17 cellular contexts compared by ENCODE assay signal in the genomic region with DNA sequence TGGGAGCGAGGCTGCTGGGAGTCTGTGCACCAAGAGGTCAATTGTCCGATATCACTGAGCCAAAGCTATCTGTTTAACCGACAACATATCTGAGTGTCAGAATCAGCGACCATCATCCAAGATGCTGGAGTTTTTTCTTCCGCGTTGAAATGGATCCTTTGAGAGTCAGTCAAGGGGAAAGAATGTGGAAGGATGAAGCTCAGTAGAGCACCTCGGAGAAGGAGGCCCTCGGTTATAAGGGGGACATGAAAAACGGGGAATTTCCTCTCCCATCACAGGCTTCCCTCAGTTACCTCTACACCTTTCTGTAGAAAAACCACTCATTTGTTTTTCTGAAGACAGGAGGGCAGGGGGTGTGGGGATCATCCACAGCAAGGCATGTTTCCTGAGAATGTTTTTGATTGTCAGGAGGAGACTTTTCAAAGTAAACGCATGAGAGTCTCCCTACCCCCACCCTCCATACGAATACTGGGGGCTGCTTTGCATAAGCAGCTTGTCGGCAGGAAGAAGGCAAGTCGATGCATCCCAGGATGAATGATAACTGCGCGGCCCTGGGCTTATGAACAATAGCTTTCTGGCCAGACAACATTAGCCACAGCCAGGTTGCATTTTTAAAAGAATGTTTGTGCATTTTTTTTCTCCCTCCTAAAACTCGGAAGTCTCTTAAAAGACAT.
"Had no signal": no experiment of that assay in that cellular context is flagged by ENCODE, and none has a peak within 500 bp of the region (broad histone marks: within the 10 kb centered on the region; RNA-seq: fewer than 3 reads in every experiment).

No MANE protein-coding gene starts in this region.

- H3K4me3 Mint-ChIP-seq: activated CD4-positive, alpha-beta T cell treated with anti-CD3 and anti-CD28 coated beads, Interleukin-2, amount 10 ng/mL, durations not matched to agents 7 days and 5 days; activated naive CD8-positive, alpha-beta T cell treated with anti-CD3 and anti-CD28 coated beads, Interleukin-2, amount 10 ng/mL, durations not matched to agents 7 days and 5 days; activated T-helper 1 cell treated with anti-CD3 and anti-CD28 coated beads, Interleukin-12 subunit alpha, Interleukin-12 subunit beta, Interleukin-2, Interleukin-4 antibody, amounts not matched to agents 30 ng/mL and 10 ng/mL and 1 ng/mL, durations not matched to agents 14 hours and 24 hours and 36 hours; central memory CD8-positive, alpha-beta T cell had no signal

- H3K27me3 ChIP-seq: brain microvascular endothelial cell had no signal

- H3K36me3 ChIP-seq: brain microvascular endothelial cell, esophagus squamous epithelium, suprapubic skin had no signal

- H3K9me3 Mint-ChIP-seq: activated CD4-positive, alpha-beta T cell treated with anti-CD3 and anti-CD28 coated beads, Interleukin-2, amount 10 ng/mL, durations not matched to agents 7 days and 5 days; activated naive CD8-positive, alpha-beta T cell treated with anti-CD3 and anti-CD28 coated beads, Interleukin-2, amount 10 ng/mL, durations not matched to agents 7 days and 5 days; activated T-helper 1 cell treated with anti-CD3 and anti-CD28 coated beads, Interleukin-12 subunit alpha, Interleukin-12 subunit beta, Interleukin-2, Interleukin-4 antibody, amounts not matched to agents 30 ng/mL and 10 ng/mL and 1 ng/mL, durations not matched to agents 14 hours and 24 hours and 36 hours had no signal

- H3K4me1 Mint-ChIP-seq: activated CD4-positive, alpha-beta T cell treated with anti-CD3 and anti-CD28 coated beads, Interleukin-2, amount 10 ng/mL, durations not matched to agents 7 days and 5 days; activated naive CD8-positive, alpha-beta T cell treated with anti-CD3 and anti-CD28 coated beads, Interleukin-2, amount 10 ng/mL, durations not matched to agents 7 days and 5 days; central memory CD8-positive, alpha-beta T cell had no signal

- DNase-seq: activated CD4-positive, alpha-beta T cell treated with anti-CD3 and anti-CD28 coated beads, Interleukin-2, amount 10 ng/mL, durations not matched to agents 7 days and 5 days; activated CD8-positive, alpha-beta memory T cell treated with anti-CD3 and anti-CD28 coated beads for 24 hours; activated naive CD8-positive, alpha-beta T cell treated with anti-CD3 and anti-CD28 coated beads, Interleukin-2, amount 10 ng/mL, durations not matched to agents 7 days and 5 days; brain microvascular endothelial cell; esophagus squamous epithelium; glutamatergic neuron; left colon; posterior cingulate gyrus; stimulated activated CD4-positive, alpha-beta T cell treated with anti-CD3 and anti-CD28 coated beads, Interleukin-15, amount 100 ng/mL, for 24 hours; stimulated activated CD4-positive, alpha-beta T cell treated with anti-CD3 and anti-CD28 coated beads, Interleukin-4, amount 100 ng/mL, for 1 hour; stimulated activated naive CD4-positive, alpha-beta T cell treated with Interleukin-2 at 50 U/mL for 16 hours had no signal

- H3K27ac ChIP-seq: brain microvascular endothelial cell, coronary artery, esophagus squamous epithelium, skin epidermis, suprapubic skin had no signal

- H3K27ac Mint-ChIP-seq: activated CD4-positive, alpha-beta T cell treated with anti-CD3 and anti-CD28 coated beads, Interleukin-2, amount 10 ng/mL, durations not matched to agents 7 days and 5 days; activated naive CD8-positive, alpha-beta T cell treated with anti-CD3 and anti-CD28 coated beads, Interleukin-2, amount 10 ng/mL, durations not matched to agents 7 days and 5 days; activated T-helper 1 cell treated with anti-CD3 and anti-CD28 coated beads, Interleukin-12 subunit alpha, Interleukin-12 subunit beta, Interleukin-2, Interleukin-4 antibody, amounts not matched to agents 30 ng/mL and 10 ng/mL and 1 ng/mL, durations not matched to agents 14 hours and 24 hours and 36 hours had no signal

- ATAC-seq: left colon had no signal

- H3K4me3 ChIP-seq: coronary artery, esophagus squamous epithelium, lung, skin epidermis, suprapubic skin had no signal

- H3K4me1 ChIP-seq: esophagus squamous epithelium, suprapubic skin had no signal

- H3K36me3 Mint-ChIP-seq: activated naive CD8-positive, alpha-beta T cell treated with anti-CD3 and anti-CD28 coated beads, Interleukin-2, amount 10 ng/mL, durations not matched to agents 7 days and 5 days had no signal
